In the genomic region with DNA sequence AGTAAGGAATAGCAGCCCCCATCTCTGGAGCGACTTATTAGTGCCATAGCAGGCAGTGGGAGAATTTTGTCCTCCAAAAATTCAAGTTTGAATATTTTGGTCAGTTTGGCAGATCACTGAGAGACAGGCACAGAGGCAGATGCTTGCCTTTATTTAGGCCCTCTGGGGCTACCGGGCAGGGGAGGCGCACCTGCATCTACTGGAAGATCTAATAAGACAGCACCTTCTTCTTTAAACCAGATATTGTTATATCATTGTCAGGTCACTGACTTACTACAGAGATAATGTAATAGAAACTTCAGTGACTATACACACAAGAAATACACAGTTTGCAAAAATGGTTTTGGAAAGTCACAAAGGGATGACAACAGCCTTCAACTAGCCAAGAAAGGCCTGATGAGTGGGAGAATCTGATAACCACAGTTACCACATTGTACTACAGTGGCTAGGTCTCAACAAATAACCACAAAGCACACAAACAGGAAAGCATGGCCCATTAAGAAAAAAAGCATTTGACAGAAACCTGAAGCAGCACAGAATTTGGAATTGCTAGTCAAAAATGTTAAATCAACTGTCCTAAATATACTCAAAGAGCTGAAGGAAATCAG, we compare ENCODE assay signal across 9 cellular contexts. TPM values are rescaled to one million over a fixed set of nuclear protein-coding genes. Genes with fewer than 3 reads are reported as not detected.
DNase-seq lines count a peak whose midpoint lies in the region; ATAC-seq and TF ChIP-seq lines count a peak whose summit lies in the region.
"Had no signal": no experiment of that assay in that cellular context is flagged by ENCODE, and none has a peak within 500 bp of the region (broad histone marks: within the 10 kb centered on the region; RNA-seq: fewer than 3 reads in every experiment).

No MANE protein-coding gene starts in this region.

- H3K9ac ChIP-seq in adipocyte (ENCODE audit: low read length), result no peak overlapping the region
- no peak overlapping the region for H3K9ac ChIP-seq in colonic mucosa (ENCODE audit: low read depth in 2 of 2, low read length in 2 of 2)

- intact Hi-C loops in colonic mucosa (cut with DNase I), result loop anchor here (10.0 kb wide), 1 partner anchor 51 kb away; no protein-coding TSS in a partner anchor

- H3K36me3 ChIP-seq in adipocyte (ENCODE audit: control insufficient read depth, insufficient read depth, low read length, severe bottlenecking) (peaks cover 9% of the 10 kb centered on the region), colonic mucosa (no peaks in the 10 kb centered on the region)

- H3K27ac ChIP-seq in colonic mucosa, result no peak overlapping the region

- H3K27me3 ChIP-seq in adipocyte (replicated peaks; ENCODE audit: control insufficient read depth, insufficient read depth, low read length), result no peaks in the 10 kb centered on the region
- no peaks in the 10 kb centered on the region for H3K27me3 ChIP-seq in colonic mucosa

- TF ChIP-seq CTCF in colonic mucosa (IDR thresholded peaks at IDR 0.05), result no peak

- DNase-seq in EH (ENCODE audit: low read depth) (peak; percentile 14), adipocyte (ENCODE audit: low read depth) (no peak), colonic mucosa (no peak), SHP77 (lab: John Stamatoyannopoulos, UW) (no peak), DMS153 treated with DMSO at 0.1 percent for 48 hours (lab: John Stamatoyannopoulos, UW; ENCODE audit: unreplicated experiment) (no peak)
- no peak for DNase-seq in activated effector memory CD4-positive, alpha-beta T cell treated with Interleukin-2 at 50 U/mL for 16 hours
- DNase-seq: NCI-H187 treated with DMSO at 0.1 percent for 48 hours had no signal

- H3K9me3 ChIP-seq in adipocyte (ENCODE audit: control insufficient read depth, low read length) (peaks cover 26% of the 10 kb centered on the region), colonic mucosa (no peaks in the 10 kb centered on the region)

- H3K4me3 ChIP-seq in adipocyte (ENCODE audit: low read length), result peak overlapping the region; percentile 13
- H3K4me3 ChIP-seq in colonic mucosa, result no peak overlapping the region

- peak; percentile 93 for ATAC-seq in GM19351 (IDR thresholded peaks at IDR 0.05; ENCODE audit: unreplicated experiment)
- ATAC-seq in HG03196 (IDR thresholded peaks at IDR 0.05; ENCODE audit: unreplicated experiment), result peak; percentile 76

- H3K4me1 ChIP-seq in adipocyte (ENCODE audit: control insufficient read depth, insufficient read depth, low read length) (no peaks in the 10 kb centered on the region), colonic mucosa (no peaks in the 10 kb centered on the region)

RNA-seq across cellular contexts. Expression of gene CDK17, which starts 56.8 kb away (rescaled TPM):
- 10 to 100 TPM; 13.2 to 23.4 TPM for total RNA-seq in colonic mucosa
